Comparison of ENCODE assay signal across 8 cellular contexts in genomic region chr4:24473309-24473721, GRCh38.
DNase-seq lines count a peak whose midpoint lies in the region; ATAC-seq lines count a peak whose summit lies in the region.

No MANE protein-coding gene starts in this region.

- peaks cover 0 to 5% (median 0%) of the 10 kb centered on the region in 3 donors for H3K36me3 Mint-ChIP-seq in CD8-positive, alpha-beta memory T cell
- peaks cover 0 to 8% (median 0%) of the 10 kb centered on the region in 5 donors for H3K36me3 Mint-ChIP-seq in naive thymus-derived CD4-positive, alpha-beta T cell

- CTCF ChIA-PET in CD8-positive, alpha-beta memory T cell (lab: Charles Lee), result interaction anchor here (0.7 kb wide), 1 partner anchor 16 kb away, joined by 3 read pairs; no protein-coding TSS in a partner anchor
- CTCF ChIA-PET in naive thymus-derived CD4-positive, alpha-beta T cell (lab: Charles Lee), result interaction anchor here (0.6 to 1.1 kb wide), 2 partner anchors 23 to 1442 kb away, joined by 3 to 4 read pairs; no protein-coding TSS in a partner anchor

- POLR2A ChIA-PET in CD8-positive, alpha-beta memory T cell (lab: Charles Lee), result no interaction called here
- POLR2A ChIA-PET in naive thymus-derived CD4-positive, alpha-beta T cell (lab: Charles Lee), result no interaction called here

- no peak for DNase-seq in CD8-positive, alpha-beta memory T cell
- DNase-seq in SW480 (ENCODE audit: low spot score) (peak; percentile 61), fibroblast of gingiva (ENCODE audit: low read depth) (peak; percentile 30)
- peak in 2 of 9 donors; percentile 3 to 23 for DNase-seq in naive thymus-derived CD4-positive, alpha-beta T cell
- no peak for DNase-seq in stimulated activated CD4-positive, alpha-beta T cell treated with anti-CD3 and anti-CD28 coated beads, Interleukin-4, amount 100 ng/mL, for 24 hours

- peaks cover 4% of the 10 kb centered on the region for H3K4me1 ChIP-seq in CD8-positive, alpha-beta memory T cell (ENCODE audit: insufficient read depth, low read length)
- peaks cover 40% of the 10 kb centered on the region for H3K4me1 ChIP-seq in HUES48 (ENCODE audit: control insufficient read depth, insufficient read depth, low read length)
- peaks cover 0 to 6% of the 10 kb centered on the region in 2 donors for H3K4me1 ChIP-seq in naive thymus-derived CD4-positive, alpha-beta T cell (ENCODE audit: control insufficient read depth in 2 of 2, insufficient read depth in 2 of 2, low read length in 2 of 2)

- H3K27me3 ChIP-seq in CD8-positive, alpha-beta memory T cell (ENCODE audit: insufficient read depth, low read length, poor library complexity, severe bottlenecking), result peaks cover 12% of the 10 kb centered on the region
- H3K27me3 ChIP-seq in HUES48 (ENCODE audit: control insufficient read depth, insufficient read depth, low read length), result peaks cover 33% of the 10 kb centered on the region
- H3K27me3 ChIP-seq in naive thymus-derived CD4-positive, alpha-beta T cell (ENCODE audit: control insufficient read depth in 2 of 2, insufficient read depth in 2 of 2, low read length in 2 of 2), result peaks cover 0 to 20% of the 10 kb centered on the region in 2 donors

- H3K9me3 ChIP-seq in CD8-positive, alpha-beta memory T cell (ENCODE audit: low read length), result no peaks in the 10 kb centered on the region
- H3K9me3 ChIP-seq in HUES48 (ENCODE audit: control insufficient read depth, insufficient read depth, low read length), result no peaks in the 10 kb centered on the region
- H3K9me3 ChIP-seq in naive thymus-derived CD4-positive, alpha-beta T cell (ENCODE audit: control insufficient read depth in 2 of 3, low read length in 3 of 3), result no peaks in the 10 kb centered on the region

- H3K4me1 Mint-ChIP-seq in CD8-positive, alpha-beta memory T cell, result peaks cover 26 to 47% (median 41%) of the 10 kb centered on the region in 3 donors
- peaks cover 23 to 41% (median 32%) of the 10 kb centered on the region in 7 donors for H3K4me1 Mint-ChIP-seq in naive thymus-derived CD4-positive, alpha-beta T cell

- no peak overlapping the region for H3K27ac ChIP-seq in CD8-positive, alpha-beta memory T cell (ENCODE audit: low read depth, low read length)
- H3K27ac ChIP-seq in HUES48 (ENCODE audit: low read depth, low read length), result peak overlapping the region; percentile 14
- H3K27ac ChIP-seq in naive thymus-derived CD4-positive, alpha-beta T cell (ENCODE audit: low read depth, low read length), result no peak overlapping the region

- ATAC-seq in naive thymus-derived CD4-positive, alpha-beta T cell, result no peak
- ATAC-seq in HG03469 (IDR thresholded peaks at IDR 0.05; ENCODE audit: unreplicated experiment) (no peak), GM18907 (IDR thresholded peaks at IDR 0.05; ENCODE audit: unreplicated experiment) (no peak)

- H3K4me3 ChIP-seq in CD8-positive, alpha-beta memory T cell (ENCODE audit: low read length), result peak overlapping the region; percentile 43
- peak overlapping the region; percentile 77 for H3K4me3 ChIP-seq in HUES48 (ENCODE audit: low read depth, low read length)
- H3K4me3 ChIP-seq in naive thymus-derived CD4-positive, alpha-beta T cell (ENCODE audit: low read length), result peak overlapping the region; percentile 29

- peak overlapping the region; percentile 90 to 97 (median 93) for H3K4me3 Mint-ChIP-seq in CD8-positive, alpha-beta memory T cell
- H3K4me3 Mint-ChIP-seq in naive thymus-derived CD4-positive, alpha-beta T cell, result peak overlapping the region; percentile 88 to 97 (median 94)

- H3K27ac Mint-ChIP-seq in CD8-positive, alpha-beta memory T cell, result peak overlapping the region in 6 of 8 donors; percentile 18 to 95 (median 78)
- peak overlapping the region in 7 of 9 donors; percentile 50 to 86 (median 79) for H3K27ac Mint-ChIP-seq in naive thymus-derived CD4-positive, alpha-beta T cell

- H3K27me3 Mint-ChIP-seq in CD8-positive, alpha-beta memory T cell, result peaks cover 48 to 71% of the 10 kb centered on the region in 2 donors
- H3K27me3 Mint-ChIP-seq in naive thymus-derived CD4-positive, alpha-beta T cell, result peaks cover 57 to 85% (median 77%) of the 10 kb centered on the region in 5 donors

- intact Hi-C loops in naive thymus-derived CD4-positive, alpha-beta T cell (cut with micrococcal nuclease), result loop anchor here (1.0 to 10.0 kb wide), 4 partner anchors 111 to 903 kb away; partner anchors contain the start of genes ANAPC4 (in 2 of the 2), DHX15 (in 1 of the 2) and SEPSECS (in 1 of the 2)

- no peaks in the 10 kb centered on the region for H3K9me3 Mint-ChIP-seq in CD8-positive, alpha-beta memory T cell
- H3K9me3 Mint-ChIP-seq in naive thymus-derived CD4-positive, alpha-beta T cell, result peaks cover 0 to 5% (median 0%) of the 10 kb centered on the region in 11 donors

- H3K9ac ChIP-seq in HUES48 (ENCODE audit: low read depth, low read length), result peak overlapping the region; percentile 4

- H3K36me3 ChIP-seq in CD8-positive, alpha-beta memory T cell (ENCODE audit: insufficient read depth, low read length), result no peaks in the 10 kb centered on the region
- H3K36me3 ChIP-seq in HUES48 (ENCODE audit: control insufficient read depth, insufficient read depth, low read length), result no peaks in the 10 kb centered on the region
- H3K36me3 ChIP-seq in naive thymus-derived CD4-positive, alpha-beta T cell (ENCODE audit: control insufficient read depth in 2 of 3, insufficient read depth in 3 of 3, low read length in 3 of 3), result no peaks in the 10 kb centered on the region

Comparison
In these comparisons a context has a peak if more than half of its experiments do, and no peak if none do; other contexts are left out.
1. DNase-seq: peak in SW480 (single experiment) and fibroblast of gingiva (single experiment); none in CD8-positive, alpha-beta memory T cell (0 of 5) and stimulated activated CD4-positive, alpha-beta T cell treated with anti-CD3 and anti-CD28 coated beads, Interleukin-4, amount 100 ng/mL, for 24 hours (single experiment).
2. Peak in every context shown above with its lines, with median percentiles within 50 percentile points of each other: H3K4me3 ChIP-seq.